ENCODE assay signal across 8 cellular contexts in the genomic region with DNA sequence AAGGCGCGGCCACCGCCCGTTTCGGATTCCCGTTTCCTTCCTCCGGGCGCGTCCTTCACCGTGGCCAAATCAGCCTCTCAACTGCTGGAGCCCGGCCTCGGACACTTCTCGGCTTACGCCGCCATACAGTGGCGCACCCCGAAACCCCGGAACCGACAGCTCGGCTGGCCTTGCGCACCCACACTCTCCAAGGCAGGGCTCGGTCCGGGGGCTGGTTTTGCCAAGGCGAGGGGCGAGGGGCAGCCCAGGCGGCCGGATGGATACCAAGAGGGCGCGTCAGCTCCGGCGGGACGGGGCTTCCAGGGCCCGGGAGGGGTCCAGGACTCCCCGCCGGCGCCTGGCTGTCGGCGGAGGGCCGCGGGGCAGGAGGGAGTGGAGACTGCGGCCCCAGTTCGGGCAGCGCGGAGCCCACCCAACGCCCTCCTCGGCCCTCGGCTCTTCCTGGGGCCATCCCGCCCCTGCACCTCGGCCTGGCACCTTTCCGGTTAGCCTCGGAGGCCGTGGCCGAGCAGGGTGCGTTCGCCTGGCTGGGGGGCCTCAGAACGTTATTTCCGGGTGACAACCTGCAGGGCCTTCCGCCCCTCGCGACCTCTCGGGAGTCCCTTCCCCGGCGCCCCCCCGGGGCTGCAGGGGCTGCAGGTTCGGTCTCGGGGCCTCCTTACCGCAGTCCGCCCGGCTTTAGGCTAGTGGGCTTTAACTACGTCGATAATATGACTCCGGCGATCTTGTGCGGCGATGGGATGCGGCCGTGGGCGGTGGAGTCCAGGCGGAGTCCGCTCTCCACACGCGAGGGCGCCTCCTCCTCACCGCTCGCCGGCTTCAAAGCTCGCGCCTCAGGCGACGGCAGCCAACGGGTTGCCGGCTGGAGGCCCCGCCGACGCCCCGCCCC.
A peak's percentile ranks its signal among the peaks of the same experiment; 100 is the strongest.
DNase-seq lines count a peak whose midpoint lies in the region; ATAC-seq and TF ChIP-seq lines count a peak whose summit lies in the region.

No MANE protein-coding gene starts in this region.

- H3K9me3 ChIP-seq in tibial artery: no peaks in the 10 kb centered on the region

- no peaks in the 10 kb centered on the region for H3K9me3 Mint-ChIP-seq in memory B cell

- peaks cover 26% of the 10 kb centered on the region for H3K4me1 Mint-ChIP-seq in memory B cell

- intact Hi-C loops in tibial artery (cut with DNase I; ENCODE audit: low total_unique reads): loop anchor here (2.0 to 10.0 kb wide), 3 partner anchors 42 to 378 kb away; a partner anchor contains a TSS

- peak overlapping the region; percentile 92 for H3K4me3 Mint-ChIP-seq in memory B cell

- ATAC-seq in GM18519 (IDR thresholded peaks at IDR 0.05; ENCODE audit: low FRiP score, unreplicated experiment): peak; percentile 1
- peak; percentile 10 for ATAC-seq in HG03039 (IDR thresholded peaks at IDR 0.05; ENCODE audit: unreplicated experiment)
- ATAC-seq in SK-N-SH treated with all-trans-retinoic acid at 6 μM for 48 hours: peak; percentile 89
- ATAC-seq in memory B cell (ENCODE audit: low read depth): no peak

- H3K4me1 ChIP-seq in tibial artery: peaks cover 0 to 25% (median 12%) of the 10 kb centered on the region in 4 donors

- H3K4me3 ChIP-seq in coronary artery (peak overlapping the region; percentile 99), tibial artery (peak overlapping the region; percentile 73 to 80)

- H3K27ac Mint-ChIP-seq in memory B cell: peak overlapping the region; percentile 87

- TF ChIP-seq CTCF in 22Rv1 (IDR thresholded peaks at IDR 0.05) (no peak), coronary artery (IDR thresholded peaks at IDR 0.05) (no peak), tibial artery (IDR thresholded peaks at IDR 0.05) (no peak)

- no peaks in the 10 kb centered on the region for H3K27me3 ChIP-seq in tibial artery

- no peaks in the 10 kb centered on the region for H3K27me3 Mint-ChIP-seq in memory B cell

- DNase-seq in coronary artery (ENCODE audit: low spot score): no peak
- DNase-seq in memory B cell (ENCODE audit: low spot score in 2 of 2): peak; percentile 11 to 40
- peak; percentile 22 to 66 for DNase-seq in tibial artery
- no peak for DNase-seq in NCI-H446 (lab: John Stamatoyannopoulos, UW)

- no peaks in the 10 kb centered on the region for H3K36me3 ChIP-seq in tibial artery

- H3K27ac ChIP-seq in 22Rv1: peak overlapping the region; percentile 85
- H3K27ac ChIP-seq in coronary artery: peak overlapping the region in 1 of 2 donors; percentile 75
- H3K27ac ChIP-seq in tibial artery: peak overlapping the region; percentile 53 to 78

- H3K36me3 Mint-ChIP-seq in memory B cell: peaks cover 5% of the 10 kb centered on the region

TF ChIP-seq in SK-N-SH treated with all-trans-retinoic acid at 6 μM for 48 hours, 23 proteins besides CTCF, POLR2A, EP300 and RAD21:
- no peak for TF ChIP-seq ZNF8 (CRISPR knock-in tag; IDR thresholded peaks at IDR 0.05)
- TF ChIP-seq CSDC2 (CRISPR knock-in tag; IDR thresholded peaks at IDR 0.05): no peak
- TF ChIP-seq PPARA (CRISPR knock-in tag; IDR thresholded peaks at IDR 0.05; ENCODE audit: borderline replicate concordance): no peak

Comparison
In these comparisons a context has a peak if more than half of its experiments do, and no peak if none do; other contexts are left out.
1. DNase-seq: peak in memory B cell (2 of 2) and tibial artery (2 of 2); none in coronary artery (single experiment) and NCI-H446 (0 of 2).